ENCODE assay signal across 35 cellular contexts in genomic region chr9:132646726-132647125, GRCh38. TPM values are rescaled to one million over a fixed set of nuclear protein-coding genes. Genes with fewer than 3 reads are reported as not detected.
A peak's percentile ranks its signal among the peaks of the same experiment; 100 is the strongest.
DNase-seq lines count a peak whose midpoint lies in the region; ATAC-seq, FAIRE-seq and TF ChIP-seq lines count a peak whose summit lies in the region.
"Had no signal": no experiment of that assay in that cellular context is flagged by ENCODE, and none has a peak within 500 bp of the region (broad histone marks: within the 10 kb centered on the region; RNA-seq: fewer than 3 reads in every experiment).

No MANE protein-coding gene starts in this region.

- 93% methylated on average over 7 of the region's 7 CpGs for WGBS in mammary epithelial cell (ENCODE audit: low coverage, missing lambda C conversion rate)

- intact Hi-C loops in mammary epithelial cell (cut with micrococcal nuclease) (loop anchor here (2.0 kb wide), 1 partner anchor 16 kb away; no protein-coding TSS in a partner anchor), MCF 10A (cut with micrococcal nuclease) (no loop called here), A673 (cut with micrococcal nuclease; ENCODE audit: unreplicated experiment) (no loop called here)
- intact Hi-C loops in CD4-positive, alpha-beta T cell (cut with DNase I, micrococcal nuclease) = no loop called here

- H3K4me3 Mint-ChIP-seq in MCF 10A (ENCODE audit: unreplicated experiment) = no peak overlapping the region
- H3K4me3 Mint-ChIP-seq in astrocyte (ENCODE audit: unreplicated experiment) = peak overlapping the region; percentile 42
- H3K4me3 Mint-ChIP-seq in CD4-positive, alpha-beta T cell = no peak overlapping the region
- H3K4me3 Mint-ChIP-seq: activated CD4-positive, alpha-beta memory T cell treated with anti-CD3 and anti-CD28 coated beads, Interleukin-2, amount 10 ng/mL, durations not matched to agents 7 days and 5 days; activated naive CD4-positive, alpha-beta T cell treated with anti-CD3 and anti-CD28 coated beads, Interleukin-2, amount 50 U/mL, for 24 hours; B cell; CD8-positive, alpha-beta memory T cell; H9; natural killer cell treated with Interleukin-12 subunit alpha and Interleukin-12 subunit beta and Interleukin-15 and Interleukin-18, amount 100 ng/mL, for 72 hours; stimulated activated naive B cell treated with anti-CD40 and anti-IgM and Interleukin-4, amounts not matched to agents 10 μg/mL and 1 μg/mL and 100 μg/mL, for 72 hours had no signal

- H3K4me1 Mint-ChIP-seq in MCF 10A (ENCODE audit: insufficient read depth, unreplicated experiment) = peaks cover 7% of the 10 kb centered on the region
- H3K4me1 Mint-ChIP-seq in astrocyte (ENCODE audit: low read depth, unreplicated experiment) = peaks cover 35% of the 10 kb centered on the region
- no peaks in the 10 kb centered on the region for H3K4me1 Mint-ChIP-seq in CD4-positive, alpha-beta T cell (ENCODE audit: low read depth)
- H3K4me1 Mint-ChIP-seq: activated CD4-positive, alpha-beta memory T cell treated with anti-CD3 and anti-CD28 coated beads, Interleukin-2, amount 10 ng/mL, durations not matched to agents 7 days and 5 days; B cell; CD8-positive, alpha-beta memory T cell; H9 had no signal

- no peak overlapping the region for H3K27ac Mint-ChIP-seq in MCF 10A (ENCODE audit: low read depth, unreplicated experiment)
- peak overlapping the region; percentile 97 for H3K27ac Mint-ChIP-seq in astrocyte (ENCODE audit: unreplicated experiment)
- no peak overlapping the region for H3K27ac Mint-ChIP-seq in CD4-positive, alpha-beta T cell
- H3K27ac Mint-ChIP-seq: activated CD4-positive, alpha-beta memory T cell treated with anti-CD3 and anti-CD28 coated beads, Interleukin-2, amount 10 ng/mL, durations not matched to agents 7 days and 5 days; activated naive CD4-positive, alpha-beta T cell treated with anti-CD3 and anti-CD28 coated beads, Interleukin-2, amount 50 U/mL, for 24 hours; B cell; H9; natural killer cell treated with Interleukin-12 subunit alpha and Interleukin-12 subunit beta and Interleukin-15 and Interleukin-18, amount 100 ng/mL, for 72 hours; stimulated activated naive B cell treated with anti-CD40 and anti-IgM and Interleukin-4, amounts not matched to agents 10 μg/mL and 1 μg/mL and 100 μg/mL, for 72 hours had no signal

- H3K4me2 ChIP-seq in mammary epithelial cell (ENCODE audit: insufficient read depth, low read depth, low read length) = no peak overlapping the region
- H3K4me2 ChIP-seq in astrocyte (ENCODE audit: low read length) = peak overlapping the region; percentile 75
- H3K4me2 ChIP-seq: KMS-11 had no signal

- H2AFZ ChIP-seq in mammary epithelial cell (ENCODE audit: low read depth, low read length) (no peak overlapping the region), astrocyte (ENCODE audit: low read depth, low read length) (no peak overlapping the region)

- H3K36me3 ChIP-seq in mammary epithelial cell (ENCODE audit: insufficient read depth, low read length) (peaks cover 41% of the 10 kb centered on the region), astrocyte (ENCODE audit: insufficient read depth, low read length) (peaks cover 72% of the 10 kb centered on the region), A673 (ENCODE audit: insufficient read depth, low read length, poor library complexity, severe bottlenecking) (peaks cover 66% of the 10 kb centered on the region)

- no TSS peak for BruUV-seq in mammary epithelial cell (replicated peaks; lab: Mats Ljungman, UMichigan)
- BruUV-seq in MCF 10A (replicated peaks; lab: Mats Ljungman, UMichigan) = no TSS peak
- no TSS peak for BruUV-seq in A673 (replicated peaks; lab: Mats Ljungman, UMichigan)

- CTCF ChIA-PET in mammary epithelial cell (lab: Charles Lee; ENCODE audit: low non-redundant PET) (no interaction called here), MCF 10A (lab: Yijun Ruan, JAX) (no interaction called here), A673 (lab: Charles Lee) (no interaction called here)
- CTCF ChIA-PET in CD4-positive, alpha-beta T cell (lab: Charles Lee) = no interaction called here

- no peaks in the 10 kb centered on the region for H3K27me3 Mint-ChIP-seq in MCF 10A (ENCODE audit: insufficient read depth, unreplicated experiment)
- no peaks in the 10 kb centered on the region for H3K27me3 Mint-ChIP-seq in astrocyte (ENCODE audit: low read depth, unreplicated experiment)
- H3K27me3 Mint-ChIP-seq in CD4-positive, alpha-beta T cell = no peaks in the 10 kb centered on the region
- H3K27me3 Mint-ChIP-seq: activated CD4-positive, alpha-beta memory T cell treated with anti-CD3 and anti-CD28 coated beads, Interleukin-2, amount 10 ng/mL, durations not matched to agents 7 days and 5 days; activated naive CD4-positive, alpha-beta T cell treated with anti-CD3 and anti-CD28 coated beads, Interleukin-2, amount 50 U/mL, for 24 hours; B cell; CD8-positive, alpha-beta memory T cell; natural killer cell treated with Interleukin-12 subunit alpha and Interleukin-12 subunit beta and Interleukin-15 and Interleukin-18, amount 100 ng/mL, for 72 hours; stimulated activated naive B cell treated with anti-CD40 and anti-IgM and Interleukin-4, amounts not matched to agents 10 μg/mL and 1 μg/mL and 100 μg/mL, for 72 hours had no signal

- no peak for ATAC-seq in foreskin keratinocyte
- ATAC-seq in GM21390 (IDR thresholded peaks at IDR 0.05; ENCODE audit: unreplicated experiment) = no peak
- ATAC-seq in CD4-positive, alpha-beta T cell (ENCODE audit: poor library complexity) = no peak
- no peak for ATAC-seq in GM21423 (IDR thresholded peaks at IDR 0.05; ENCODE audit: unreplicated experiment)
- ATAC-seq: GM12878; lower lobe of right lung; natural killer cell treated with Interleukin-12 subunit alpha and Interleukin-12 subunit beta and Interleukin-15 and Interleukin-18, amount 100 ng/mL, for 72 hours; stimulated activated naive B cell treated with anti-CD40 and anti-IgM and Interleukin-4, amounts not matched to agents 10 μg/mL and 1 μg/mL and 100 μg/mL, for 72 hours had no signal

- dilution Hi-C loops in mammary epithelial cell (cut with HindIII; ENCODE audit: low sequenced_read_pairs) = no loop called here

- POLR2A ChIA-PET in MCF 10A (lab: Yijun Ruan, JAX) = interaction anchor here (0.6 kb wide), 1 partner anchor 11 kb away, joined by 3 read pairs; no protein-coding TSS in a partner anchor
- POLR2A ChIA-PET in A673 (lab: Charles Lee; ENCODE audit: low non-redundant PET) = no interaction called here
- POLR2A ChIA-PET in CD4-positive, alpha-beta T cell (lab: Charles Lee) = no interaction called here

- H3K4me3 ChIP-seq in mammary epithelial cell (replicated peaks in 1 of 3; ENCODE audit: insufficient read depth in 1 of 3, low read depth in 2 of 3, low read length in 3 of 3) (no peak overlapping the region), astrocyte (ENCODE audit: insufficient read depth, low read depth, low read length) (peak overlapping the region; percentile 25), A673 (ENCODE audit: low read depth, low read length, poor library complexity, severe bottlenecking) (no peak overlapping the region)
- H3K4me3 ChIP-seq: cardiac muscle cell, GM12878, lower lobe of right lung, suprapubic skin, upper lobe of left lung had no signal

- H3K27ac ChIP-seq in mammary epithelial cell (ENCODE audit: insufficient read depth, low read depth, low read length) (peak overlapping the region; percentile 37), astrocyte (ENCODE audit: low read depth, low read length) (peak overlapping the region; percentile 96), foreskin keratinocyte (peak overlapping the region; percentile 36), A673 (ENCODE audit: low read depth, low read length, poor library complexity, severe bottlenecking) (no peak overlapping the region)
- no peak overlapping the region for H3K27ac ChIP-seq in CD4-positive, alpha-beta T cell (ENCODE audit: low read depth, low read length)
- H3K27ac ChIP-seq: 22Rv1, cardiac muscle cell, HL-60, KMS-11, lower lobe of right lung, suprapubic skin, upper lobe of left lung had no signal

- H3K9me3 Mint-ChIP-seq in MCF 10A (ENCODE audit: unreplicated experiment) (no peaks in the 10 kb centered on the region), astrocyte (ENCODE audit: unreplicated experiment) (no peaks in the 10 kb centered on the region)
- H3K9me3 Mint-ChIP-seq in CD4-positive, alpha-beta T cell = no peaks in the 10 kb centered on the region
- H3K9me3 Mint-ChIP-seq: activated CD4-positive, alpha-beta memory T cell treated with anti-CD3 and anti-CD28 coated beads, Interleukin-2, amount 10 ng/mL, durations not matched to agents 7 days and 5 days; activated naive CD4-positive, alpha-beta T cell treated with anti-CD3 and anti-CD28 coated beads, Interleukin-2, amount 50 U/mL, for 24 hours; activated T-helper 2 cell treated with anti-CD3 and anti-CD28 coated beads, Interferon-gamma antibody, Interleukin-2, Interleukin-4, amounts not matched to agents 10 μg/mL and 5 μg/mL and 100 μg/mL, durations not matched to agents 14 hours and 24 hours and 36 hours; CD8-positive, alpha-beta memory T cell; H9; natural killer cell treated with Interleukin-12 subunit alpha and Interleukin-12 subunit beta and Interleukin-15 and Interleukin-18, amount 100 ng/mL, for 72 hours; stimulated activated naive B cell treated with anti-CD40 and anti-IgM and Interleukin-4, amounts not matched to agents 10 μg/mL and 1 μg/mL and 100 μg/mL, for 72 hours had no signal

- H4K20me1 ChIP-seq in mammary epithelial cell (ENCODE audit: insufficient read depth, low read length) (no peaks in the 10 kb centered on the region), astrocyte (ENCODE audit: insufficient read depth, low read length) (no peaks in the 10 kb centered on the region)

- in situ Hi-C loops in mammary epithelial cell (cut with MboI; ENCODE audit: low sequenced_read_pairs in 2 of 2) = no loop called here

- H3K36me3 Mint-ChIP-seq in MCF 10A (ENCODE audit: insufficient read depth, unreplicated experiment) (peaks cover 75% of the 10 kb centered on the region), astrocyte (ENCODE audit: low read depth, unreplicated experiment) (peaks cover 24% of the 10 kb centered on the region)
- peaks cover 98% of the 10 kb centered on the region for H3K36me3 Mint-ChIP-seq in CD4-positive, alpha-beta T cell (ENCODE audit: low read depth)

- no peak for DNase-seq in mammary epithelial cell
- no peak for DNase-seq in MCF 10A (ENCODE audit: unreplicated experiment)
- no peak for DNase-seq in astrocyte (ENCODE audit: low read depth)
- no peak for DNase-seq in foreskin keratinocyte
- DNase-seq in A673 (ENCODE audit: low spot score) = no peak
- DNase-seq in CD4-positive, alpha-beta T cell = no peak
- DNase-seq: activated CD4-positive, alpha-beta memory T cell treated with anti-CD3 and anti-CD28 coated beads, Interleukin-2, amount 10 ng/mL, durations not matched to agents 7 days and 5 days; activated CD4-positive, alpha-beta T cell treated with anti-CD3 and anti-CD28 coated beads for 1 hour; anterior cingulate cortex; CD8-positive, alpha-beta memory T cell; cortex of kidney; effector memory CD4-positive, alpha-beta T cell; erythroblast; H9; lower lobe of right lung; NCI-H1417; NCI-H2029 treated with DMSO at 0.1 percent for 48 hours; NCI-H524; occipital lobe; OCI-M1; stimulated activated naive B cell treated with anti-CD40 and anti-IgM and Interleukin-4, amounts not matched to agents 10 μg/mL and 1 μg/mL and 100 μg/mL, for 72 hours; upper lobe of left lung had no signal

- no peak for TF ChIP-seq CTCF in mammary epithelial cell (conservative IDR thresholded peaks at IDR 0.05 in 1 of 2, IDR thresholded peaks at IDR 0.05 in 1 of 2; ENCODE audit: extremely low read depth in 1 of 2, insufficient read depth in 1 of 2, low read depth in 1 of 2, low read length in 2 of 2)
- no peak for TF ChIP-seq CTCF in MCF 10A (IDR thresholded peaks at IDR 0.05; ENCODE audit: unreplicated experiment)
- TF ChIP-seq CTCF in astrocyte (IDR thresholded peaks at IDR 0.05; ENCODE audit: insufficient read depth, low read depth, low read length) = no peak
- no peak for TF ChIP-seq CTCF in foreskin keratinocyte (conservative IDR thresholded peaks at IDR 0.05)
- TF ChIP-seq CTCF in A673 (conservative IDR thresholded peaks at IDR 0.05; ENCODE audit: low read depth, low read length) = no peak
- TF ChIP-seq CTCF in CD4-positive, alpha-beta T cell (IDR thresholded peaks at IDR 0.05) = no peak

- H3K79me2 ChIP-seq in mammary epithelial cell (ENCODE audit: insufficient read depth, low read length) (peaks cover 9% of the 10 kb centered on the region), astrocyte (ENCODE audit: insufficient read depth, low read length) (no peaks in the 10 kb centered on the region)

- H3K4me1 ChIP-seq in mammary epithelial cell (ENCODE audit: insufficient read depth, low read length) (peaks cover 50% of the 10 kb centered on the region), astrocyte (ENCODE audit: insufficient read depth, low read length) (peaks cover 24% of the 10 kb centered on the region), foreskin keratinocyte (peaks cover 16% of the 10 kb centered on the region), A673 (ENCODE audit: insufficient read depth, low read length, poor library complexity, severe bottlenecking) (no peaks in the 10 kb centered on the region)
- H3K4me1 ChIP-seq: lower lobe of right lung, suprapubic skin, upper lobe of left lung had no signal

- H3K9ac ChIP-seq in mammary epithelial cell (ENCODE audit: insufficient read depth, low read length) (no peak overlapping the region), astrocyte (ENCODE audit: low read length) (peak overlapping the region; percentile 81)
- H3K9ac ChIP-seq: KMS-11 had no signal

- H3K9me3 ChIP-seq in mammary epithelial cell (replicated peaks; ENCODE audit: insufficient read depth, low read length) (no peaks in the 10 kb centered on the region), astrocyte (ENCODE audit: insufficient read depth, low read depth, low read length) (no peaks in the 10 kb centered on the region), A673 (ENCODE audit: low read depth, low read length, poor library complexity, severe bottlenecking) (no peaks in the 10 kb centered on the region)
- no peaks in the 10 kb centered on the region for H3K9me3 ChIP-seq in CD4-positive, alpha-beta T cell (ENCODE audit: control insufficient read depth, low read length)
- H3K9me3 ChIP-seq: lower lobe of right lung, suprapubic skin, upper lobe of left lung had no signal

- FAIRE-seq in astrocyte (lab: Jason Lieb, UNC) = no peak
- FAIRE-seq: frontal cortex, GM12878 had no signal

- H3K27me3 ChIP-seq in mammary epithelial cell (ENCODE audit: insufficient read depth, low read length) = no peaks in the 10 kb centered on the region
- no peaks in the 10 kb centered on the region for H3K27me3 ChIP-seq in astrocyte (ENCODE audit: insufficient read depth, low read length)
- H3K27me3 ChIP-seq in foreskin keratinocyte = no peaks in the 10 kb centered on the region
- no peaks in the 10 kb centered on the region for H3K27me3 ChIP-seq in A673 (replicated peaks; ENCODE audit: insufficient read depth, low read depth, low read length, poor library complexity)
- H3K27me3 ChIP-seq in CD4-positive, alpha-beta T cell (ENCODE audit: control insufficient read depth, insufficient read depth, low read length) = no peaks in the 10 kb centered on the region
- H3K27me3 ChIP-seq: cardiac muscle cell, suprapubic skin, upper lobe of left lung had no signal

RNA-seq across cellular contexts. Expression of gene DDX31, which starts 23.1 kb away (rescaled TPM):
- total RNA-seq in mammary epithelial cell (10 to 100 TPM; 22.7 to 27.0 TPM), MCF 10A (2022) (28.5 and 28.8 TPM in 2 replicates), astrocyte (20.2 and 20.5 TPM in 2 replicates), foreskin keratinocyte (21.6 and 22.3 TPM in 2 replicates), A673 (2021) (28.6 and 34.2 TPM in 2 replicates)
- polyA plus RNA-seq in mammary epithelial cell (17.3 TPM), foreskin keratinocyte (12.4 and 15.0 TPM in 2 replicates)
- polyA minus RNA-seq in mammary epithelial cell = 27.1 TPM
- total RNA-seq in CD4-positive, alpha-beta T cell = 10 to 100 TPM; 11.0 to 11.3 TPM

RNA-seq across cellular contexts. Expression of gene GTF3C4, which starts 23.5 kb away (rescaled TPM):
- 10 to 100 TPM; 19.5 to 20.8 TPM for total RNA-seq in mammary epithelial cell
- 5.2 TPM for polyA plus RNA-seq in mammary epithelial cell
- polyA minus RNA-seq in mammary epithelial cell = 23.3 TPM
- total RNA-seq in MCF 10A (2022) = 18.3 and 19.7 TPM in 2 replicates
- 27.3 and 27.9 TPM in 2 replicates for total RNA-seq in astrocyte
- total RNA-seq in foreskin keratinocyte = 19.2 and 19.7 TPM in 2 replicates
- 4.6 and 5.3 TPM in 2 replicates for polyA plus RNA-seq in foreskin keratinocyte
- total RNA-seq in A673 (2021) = 38.6 and 40.8 TPM in 2 replicates
- 1 to 10 TPM; 9.3 to 9.6 TPM for total RNA-seq in CD4-positive, alpha-beta T cell

Comparison
In these comparisons a context has a peak if more than half of its experiments do, and no peak if none do; other contexts are left out.
1. H3K27ac ChIP-seq: peak in mammary epithelial cell (single experiment), astrocyte (single experiment) and foreskin keratinocyte (single experiment); none in A673 (single experiment) and CD4-positive, alpha-beta T cell (single experiment).